1 cellular context compared by ENCODE assay signal in genomic region chr6:106750146-106750900, GRCh38.
TF ChIP-seq lines count a peak whose summit lies in the region.

No MANE protein-coding gene starts in this region.

TF ChIP-seq in WTC11, 78 proteins besides CTCF, POLR2A, EP300 and RAD21 (continued from another document):
- no peak for TF ChIP-seq ZNF317 (CRISPR knock-in tag; IDR thresholded peaks at IDR 0.05; ENCODE audit: borderline replicate concordance, low read depth)
- no peak for TF ChIP-seq ZNF263 (CRISPR knock-in tag; IDR thresholded peaks at IDR 0.05; ENCODE audit: low read depth)
- TF ChIP-seq NFATC4 (CRISPR knock-in tag; IDR thresholded peaks at IDR 0.05): no peak
